15 cellular contexts compared by ENCODE assay signal in the genomic region with DNA sequence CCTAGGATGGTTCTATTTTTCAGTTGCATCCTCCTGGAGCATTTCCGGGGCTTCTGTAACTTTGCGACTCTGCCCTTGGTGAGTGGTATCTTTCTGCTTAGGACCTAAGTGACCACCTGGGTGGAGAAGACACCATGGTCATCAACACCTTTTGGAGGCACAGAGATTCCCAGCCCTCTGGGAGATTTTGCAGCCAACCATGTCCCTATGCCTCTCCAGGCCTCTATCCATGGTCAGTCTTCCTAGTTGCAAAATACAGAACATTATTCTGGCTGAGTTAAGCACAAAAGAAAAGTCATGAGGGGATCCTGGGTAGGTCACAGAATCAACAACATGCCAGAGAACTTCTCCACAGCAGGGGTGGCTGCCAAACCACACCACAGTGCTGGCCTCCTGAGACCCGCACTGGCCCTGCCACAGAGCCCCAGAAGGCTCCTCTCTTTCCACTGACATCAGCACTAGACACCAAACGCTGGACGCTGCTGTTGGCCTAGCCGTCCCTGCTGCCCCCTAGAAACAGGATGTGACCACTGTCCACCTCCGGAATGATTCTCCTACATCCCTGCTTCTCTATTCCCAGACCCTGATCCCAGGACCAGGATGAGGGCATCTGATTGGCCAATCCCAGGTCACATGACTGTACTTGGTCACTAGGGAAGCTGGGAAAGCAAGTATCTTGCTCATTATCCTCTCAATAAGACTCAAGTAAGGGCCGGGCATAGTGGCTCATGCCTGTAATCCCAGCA. TPM values are rescaled to one million over a fixed set of nuclear protein-coding genes. Genes with fewer than 3 reads are reported as not detected.
DNase-seq lines count a peak whose midpoint lies in the region; ATAC-seq, FAIRE-seq and TF ChIP-seq lines count a peak whose summit lies in the region.
"Had no signal": no experiment of that assay in that cellular context is flagged by ENCODE, and none has a peak within 500 bp of the region (broad histone marks: within the 10 kb centered on the region; RNA-seq: fewer than 3 reads in every experiment).

No MANE protein-coding gene starts in this region.

- H3K79me2 ChIP-seq in ACC112 (ENCODE audit: control insufficient read depth, insufficient read depth, low read length, unreplicated experiment), result no peaks in the 10 kb centered on the region
- no peaks in the 10 kb centered on the region for H3K79me2 ChIP-seq in astrocyte (ENCODE audit: insufficient read depth, low read length)

- WGBS in pancreas, 2 donors, result 90 to 99% methylated on average over 8 of the region's 8 CpGs

- H3K4me2 ChIP-seq in astrocyte (ENCODE audit: low read length), result peak overlapping the region; percentile 67

- H3K36me3 Mint-ChIP-seq in astrocyte (ENCODE audit: low read depth, unreplicated experiment), result peaks cover 15% of the 10 kb centered on the region

- H3K4me1 ChIP-seq in ACC112 (ENCODE audit: control insufficient read depth, insufficient read depth, low read length, unreplicated experiment) (peaks cover 27% of the 10 kb centered on the region), astrocyte (ENCODE audit: insufficient read depth, low read length) (peaks cover 29% of the 10 kb centered on the region), pancreas (peaks cover 0 to 15% (median 6%) of the 10 kb centered on the region in 3 donors)

- DNase-seq in astrocyte (ENCODE audit: low read depth), result peak; percentile 85
- DNase-seq in cardiac septum (ENCODE audit: low spot score), result peak; percentile 82
- DNase-seq in pancreas, result peak in 2 of 6 donors; percentile 34 to 54
- no peak for DNase-seq in COLO829 (ENCODE audit: low spot score)
- no peak for DNase-seq in erythroblast (lab: John Stamatoyannopoulos, UW)
- DNase-seq in NCI-H526 (lab: John Stamatoyannopoulos, UW), result no peak
- DNase-seq: activated gamma-delta T cell; glutamatergic neuron; NCI-H2171; stimulated activated naive CD4-positive, alpha-beta T cell; T-helper 2 cell had no signal

- no peaks in the 10 kb centered on the region for H3K27me3 Mint-ChIP-seq in astrocyte (ENCODE audit: low read depth, unreplicated experiment)

- FAIRE-seq in astrocyte (lab: Jason Lieb, UNC), result peak; percentile 70
- FAIRE-seq in pancreas (lab: Jason Lieb, UNC), result no peak
- FAIRE-seq: GM12878 had no signal

- H3K36me3 ChIP-seq in ACC112 (ENCODE audit: insufficient read depth, low read length) (0 out of 2 replicates have a peak, but pooled peaks cover 7% of the 10 kb centered on the region), astrocyte (ENCODE audit: insufficient read depth, low read length) (no peaks in the 10 kb centered on the region), pancreas (no peaks in the 10 kb centered on the region)

- H3K9ac ChIP-seq in astrocyte (ENCODE audit: low read length), result peak overlapping the region; percentile 83

- H3K4me3 ChIP-seq in ACC112 (ENCODE audit: low read depth, low read length), result 0 out of 2 replicates have a peak overlapping the region, but pooled peaks have one; percentile 3
- H3K4me3 ChIP-seq in astrocyte (ENCODE audit: insufficient read depth, low read depth, low read length), result no peak overlapping the region
- H3K4me3 ChIP-seq in pancreas, result no peak overlapping the region
- H3K4me3 ChIP-seq: GM12878 had no signal

- peaks cover 22% of the 10 kb centered on the region for H3K4me1 Mint-ChIP-seq in astrocyte (ENCODE audit: low read depth, unreplicated experiment)

- H3K27me3 ChIP-seq in ACC112 (ENCODE audit: insufficient read depth, low read length) (no peaks in the 10 kb centered on the region), astrocyte (ENCODE audit: insufficient read depth, low read length) (no peaks in the 10 kb centered on the region), pancreas (no peaks in the 10 kb centered on the region)

- H4K20me1 ChIP-seq in astrocyte (ENCODE audit: insufficient read depth, low read length), result no peaks in the 10 kb centered on the region

- H2AFZ ChIP-seq in ACC112 (ENCODE audit: low read length, unreplicated experiment) (no peak overlapping the region), astrocyte (ENCODE audit: low read depth, low read length) (no peak overlapping the region)

- H3K27ac Mint-ChIP-seq in astrocyte (ENCODE audit: unreplicated experiment), result peak overlapping the region; percentile 72
- H3K27ac Mint-ChIP-seq: B cell had no signal

- H3K27ac ChIP-seq in ACC112 (ENCODE audit: low read depth, low read length), result peak overlapping the region; percentile 95
- H3K27ac ChIP-seq in astrocyte (ENCODE audit: low read depth, low read length), result peak overlapping the region; percentile 98
- H3K27ac ChIP-seq in pancreas, result peak overlapping the region; percentile 17 to 76 (median 66)

- no peak overlapping the region for H3K4me3 Mint-ChIP-seq in astrocyte (ENCODE audit: unreplicated experiment)
- H3K4me3 Mint-ChIP-seq: B cell had no signal

- H3K9me3 ChIP-seq in astrocyte (ENCODE audit: insufficient read depth, low read depth, low read length) (peaks cover 19% of the 10 kb centered on the region), pancreas (no peaks in the 10 kb centered on the region)

- ATAC-seq in pancreas (peak in 3 of 4 donors; percentile 40 to 63 (median 49)), GM19324 (IDR thresholded peaks at IDR 0.05; ENCODE audit: low FRiP score, unreplicated experiment) (no peak)
- ATAC-seq: GM12878 had no signal

- TF ChIP-seq CTCF in astrocyte (IDR thresholded peaks at IDR 0.05; ENCODE audit: insufficient read depth, low read depth, low read length), result no peak
- no peak for TF ChIP-seq CTCF in pancreas (IDR thresholded peaks at IDR 0.05)

- intact Hi-C loops in cardiac septum (cut with DNase I), result no loop called here
- intact Hi-C loops in pancreas (cut with DNase I), result no loop called here

- peaks cover 26% of the 10 kb centered on the region for H3K9me3 Mint-ChIP-seq in astrocyte (ENCODE audit: unreplicated experiment)

- TF ChIP-seq POLR2A in erythroblast (IDR thresholded peaks at IDR 0.05; ENCODE audit: low read length), result no peak

RNA-seq across cellular contexts. Expression of a gene that starts 47.7 kb away (rescaled TPM):
- 62.9 and 76.2 TPM in 2 replicates for total RNA-seq in astrocyte
- total RNA-seq in cardiac septum, result 42.4 TPM
- total RNA-seq in pancreas, result 10 to 100 TPM in 2 of 6 donors, 1 to 10 TPM in 4; 5.3 to 22.4 (median 6.8) TPM
- polyA plus RNA-seq in pancreas, result 1 to 10 TPM; 4.2 to 8.2 TPM

Comparison
In these comparisons a context has a peak if more than half of its experiments do, and no peak if none do; other contexts are left out.
1. DNase-seq: peak in astrocyte (single experiment) and cardiac septum (single experiment); none in COLO829 (single experiment), erythroblast (0 of 2) and NCI-H526 (0 of 2).
2. Peak in every context shown above with its lines, with median percentiles within 50 percentile points of each other: H3K27ac ChIP-seq.